In the genomic region with DNA sequence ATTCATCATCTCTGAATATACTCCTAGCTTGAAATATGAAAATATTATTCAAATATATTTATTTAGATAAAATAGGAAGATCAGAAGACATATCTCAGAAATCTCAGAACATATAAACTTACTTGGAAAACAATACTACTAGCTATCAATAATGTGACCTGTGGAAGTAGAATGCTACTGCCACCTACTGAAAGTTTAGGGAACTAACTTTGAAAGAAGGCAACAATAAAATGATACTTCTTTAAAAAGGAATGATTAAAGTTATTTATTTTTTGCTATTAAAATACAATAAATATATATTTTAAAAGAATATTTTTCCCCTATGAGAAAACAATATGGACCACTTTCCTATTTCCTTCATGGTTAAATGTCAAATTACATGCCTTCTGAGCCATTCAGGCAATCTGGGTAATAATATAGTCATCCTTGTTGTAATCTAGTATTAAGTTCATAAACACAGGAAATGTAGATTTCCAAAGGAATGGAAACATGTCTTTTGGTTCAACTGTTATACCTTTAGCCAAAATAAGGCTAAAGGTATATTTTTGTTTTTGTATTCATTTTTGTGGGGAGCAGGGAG, we compare ENCODE assay signal across 9 cellular contexts. TPM values are rescaled to one million over a fixed set of nuclear protein-coding genes. Genes with fewer than 3 reads are reported as not detected.
DNase-seq lines count a peak whose midpoint lies in the region; ATAC-seq and TF ChIP-seq lines count a peak whose summit lies in the region.
"Had no signal": no experiment of that assay in that cellular context is flagged by ENCODE, and none has a peak within 500 bp of the region (broad histone marks: within the 10 kb centered on the region; RNA-seq: fewer than 3 reads in every experiment).

No MANE protein-coding gene starts in this region.

- H3K36me3 ChIP-seq in BE2C, result no peaks in the 10 kb centered on the region
- H3K36me3 ChIP-seq in ascending aorta, result peaks cover 9 to 30% of the 10 kb centered on the region in 2 donors
- H3K36me3 ChIP-seq in left lung, result no peaks in the 10 kb centered on the region

- peaks cover 6% of the 10 kb centered on the region for H3K27me3 ChIP-seq in BE2C
- no peaks in the 10 kb centered on the region for H3K27me3 ChIP-seq in ascending aorta
- H3K27me3 ChIP-seq in left lung, result no peaks in the 10 kb centered on the region

- peak; percentile 45 for ATAC-seq in GM18511 (IDR thresholded peaks at IDR 0.05; ENCODE audit: unreplicated experiment)
- peak; percentile 41 for ATAC-seq in left lung

- H3K4me3 ChIP-seq in BE2C (ENCODE audit: low read depth, low read length), result no peak overlapping the region
- H3K4me3 ChIP-seq in LNCaP clone FGC (ENCODE audit: low read depth, low read length), result no peak overlapping the region
- H3K4me3 ChIP-seq in ascending aorta, result no peak overlapping the region
- no peak overlapping the region for H3K4me3 ChIP-seq in left lung

- DNase-seq in BE2C (no peak), LNCaP clone FGC (ENCODE audit: low read depth) (no peak), ascending aorta (ENCODE audit: low spot score in 2 of 2) (no peak), left lung (no peak), epidermal melanocyte (ENCODE audit: insufficient read length, low spot score) (no peak), KG1 (lab: John Stamatoyannopoulos, UW) (no peak)
- DNase-seq in activated naive CD4-positive, alpha-beta T cell treated with anti-CD3 and anti-CD28 coated beads, Interleukin-2, amount 50 U/mL, for 16 hours, result no peak

- H3K27ac ChIP-seq in ascending aorta, result no peak overlapping the region
- H3K27ac ChIP-seq in left lung, result peak overlapping the region; percentile 9 to 39
- H3K27ac ChIP-seq: KMS-11 had no signal

- no peaks in the 10 kb centered on the region for H3K4me1 ChIP-seq in BE2C
- H3K4me1 ChIP-seq in ascending aorta, result peaks cover 0 to 2% of the 10 kb centered on the region in 2 donors
- peaks cover 0 to 12% of the 10 kb centered on the region in 2 donors for H3K4me1 ChIP-seq in left lung

- H3K9me3 ChIP-seq in BE2C (no peaks in the 10 kb centered on the region), ascending aorta (no peaks in the 10 kb centered on the region), left lung (no peaks in the 10 kb centered on the region)

- peak; percentile 68 for TF ChIP-seq CTCF in BE2C (IDR thresholded peaks at IDR 0.05; ENCODE audit: low read depth, low read length)
- peak; percentile 54 for TF ChIP-seq CTCF in LNCaP clone FGC (IDR thresholded peaks at IDR 0.05; ENCODE audit: control insufficient read depth, extremely low read depth, insufficient read depth)
- peak in 2 of 3 experiments; percentile 73 to 80 for TF ChIP-seq CTCF in ascending aorta (IDR thresholded peaks at IDR 0.05)
- peak; percentile 51 to 65 for TF ChIP-seq CTCF in left lung (IDR thresholded peaks at IDR 0.05)

- intact Hi-C loops in ascending aorta (cut with DNase I), result loop anchor here (2.0 kb wide), 1 partner anchor 126 kb away; no protein-coding TSS in a partner anchor
- intact Hi-C loops in left lung (cut with DNase I), result loop anchor here in 1 of 2 donors (5.0 to 10.0 kb wide), 2 partner anchors 124 to 222 kb away; no protein-coding TSS in a partner anchor

RNA-seq across cellular contexts. Expression of gene ACADL, which starts 26.0 kb away (rescaled TPM):
- not detected for polyA plus RNA-seq in BE2C (2012; ENCODE audit: insufficient read depth, insufficient read length, low read depth)
- total RNA-seq in ascending aorta (18.5 TPM), left lung (10 to 100 TPM; 17.0 to 32.9 TPM)

RNA-seq across cellular contexts. Expression of gene KANSL1L, which starts 28.1 kb away (rescaled TPM):
- polyA plus RNA-seq in BE2C (2012; ENCODE audit: insufficient read depth, insufficient read length, low read depth), result 4.7 TPM
- total RNA-seq in ascending aorta (39.6 TPM), left lung (10 to 100 TPM; 29.6 to 31.5 TPM)

Comparison
In these comparisons a context has a peak if more than half of its experiments do, and no peak if none do; other contexts are left out.
1. H3K27ac ChIP-seq: peak in left lung (2 of 2); none in ascending aorta (0 of 2).
2. Peak in every context shown above with its lines, with median percentiles within 50 percentile points of each other: CTCF ChIP-seq.